16 cellular contexts compared by ENCODE assay signal in the genomic region with DNA sequence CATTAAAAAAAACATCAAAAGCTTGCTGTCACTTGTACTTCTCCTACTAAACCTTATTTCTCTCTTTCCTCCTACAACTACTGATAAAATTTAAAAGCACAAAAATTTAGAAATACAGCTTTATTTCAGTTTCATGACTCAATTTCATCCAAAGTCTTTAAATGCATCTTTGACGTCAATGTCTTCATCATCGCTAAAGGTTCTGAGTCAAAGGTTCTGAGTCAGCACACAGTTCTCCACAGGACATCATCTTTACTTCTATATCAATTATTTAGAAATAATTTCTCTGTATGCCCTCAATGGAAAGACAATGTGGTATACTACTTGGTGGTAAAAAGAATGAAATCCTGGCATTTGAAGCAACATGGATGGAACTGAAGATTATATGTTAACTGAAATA.
"Had no signal": no experiment of that assay in that cellular context is flagged by ENCODE, and none has a peak within 500 bp of the region (broad histone marks: within the 10 kb centered on the region; RNA-seq: fewer than 3 reads in every experiment).

No MANE protein-coding gene starts in this region.

- H3K4me1 ChIP-seq: ascending aorta, parathyroid adenoma had no signal

- H3K4me2 ChIP-seq: smooth muscle cell had no signal

- H3K27ac ChIP-seq: ascending aorta, dorsolateral prefrontal cortex, neutrophil, parathyroid adenoma had no signal

- H3K79me2 ChIP-seq: parathyroid adenoma had no signal

- DNase-seq: activated CD4-positive, alpha-beta T cell treated with anti-CD3 and anti-CD28 coated beads, Interleukin-2, amount 50 U/mL, for 1 hour; activated CD8-positive, alpha-beta memory T cell treated with anti-CD3 and anti-CD28 coated beads for 24 hours; activated CD8-positive, alpha-beta memory T cell treated with anti-CD3 and anti-CD28 coated beads, Interleukin-2, amount 50 U/mL, for 48 hours; activated effector memory CD4-positive, alpha-beta T cell treated with Interleukin-2 at 50 U/mL for 16 hours; activated naive CD4-positive, alpha-beta T cell treated with anti-CD3 and anti-CD28 coated beads, Interleukin-2, amount 50 U/mL, for 16 hours; activated T-cell treated with anti-CD3 and anti-CD28 coated beads, Interleukin-2, amount 50 U/mL, for 48 hours; dorsolateral prefrontal cortex; immature natural killer cell; left cardiac atrium; natural killer cell; stimulated activated CD4-positive, alpha-beta T cell treated with anti-CD3 and anti-CD28 coated beads, Interleukin-4, amount 100 ng/mL, for 24 hours; stimulated activated naive B cell treated with anti-CD40 and anti-IgM and Interleukin-4, amounts not matched to agents 10 μg/mL and 1 μg/mL and 100 μg/mL, for 72 hours had no signal

- H3K9ac ChIP-seq: parathyroid adenoma had no signal

- H3K4me3 ChIP-seq: ascending aorta, dorsolateral prefrontal cortex, smooth muscle cell had no signal

- H3K27me3 ChIP-seq: ascending aorta, dorsolateral prefrontal cortex, neutrophil had no signal

- H3K9me3 ChIP-seq: ascending aorta, neutrophil had no signal

- H3K36me3 ChIP-seq: ascending aorta, neutrophil had no signal

- H2AFZ ChIP-seq: parathyroid adenoma had no signal
